24 cellular contexts compared by ENCODE assay signal in genomic region chr1:165501975-165502358, GRCh38. TPM values are rescaled to one million over a fixed set of nuclear protein-coding genes. Genes with fewer than 3 reads are reported as not detected.
DNase-seq lines count a peak whose midpoint lies in the region; ATAC-seq and TF ChIP-seq lines count a peak whose summit lies in the region.
"Had no signal": no experiment of that assay in that cellular context is flagged by ENCODE, and none has a peak within 500 bp of the region (broad histone marks: within the 10 kb centered on the region; RNA-seq: fewer than 3 reads in every experiment).

No MANE protein-coding gene starts in this region.

- intact Hi-C loops in left ventricle myocardium superior (cut with micrococcal nuclease) (no loop called here), CD14-positive monocyte (cut with micrococcal nuclease) (no loop called here)

- no peak overlapping the region for H3K4me3 Mint-ChIP-seq in CD14-positive monocyte
- H3K4me3 Mint-ChIP-seq: CD4-positive, alpha-beta T cell had no signal

- no peaks in the 10 kb centered on the region for H3K4me1 Mint-ChIP-seq in CD14-positive monocyte

- DNase-seq in Daoy (ENCODE audit: low read depth) (peak; percentile 61), ELR (ENCODE audit: low read depth) (peak; percentile 17), RPMI7951 (ENCODE audit: low read depth) (peak; percentile 28), left ventricle myocardium superior (no peak), occipital lobe (lab: John Stamatoyannopoulos, UW) (no peak), GF-D8 (lab: John Stamatoyannopoulos, UW) (no peak), CD14-positive monocyte (ENCODE audit: low spot score) (no peak)
- DNase-seq in activated CD8-positive, alpha-beta memory T cell treated with anti-CD3 and anti-CD28 coated beads for 24 hours, result no peak
- DNase-seq: CD4-positive, alpha-beta T cell; DMS53; H7; Kasumi-1; MM.1S; NCI-H1048; NCI-H1417; NCI-H1694; NCI-H2029 treated with DMSO at 0.1 percent for 48 hours; NCI-H446 treated with DMSO at 0.1 percent for 48 hours; NCI-H526 treated with DMSO at 0.1 percent for 48 hours; SIG-M5; SK-N-SH; SW 1271 had no signal

- peaks cover 3 to 5% (median 5%) of the 10 kb centered on the region in 3 donors for H3K27me3 Mint-ChIP-seq in CD14-positive monocyte (ENCODE audit: low read depth in 3 of 3)

- H3K36me3 Mint-ChIP-seq in CD14-positive monocyte, result no peaks in the 10 kb centered on the region

- no peak overlapping the region for H3K27ac Mint-ChIP-seq in CD14-positive monocyte
- H3K27ac Mint-ChIP-seq: CD4-positive, alpha-beta T cell had no signal

- no peak for TF ChIP-seq CTCF in CD14-positive monocyte (IDR thresholded peaks at IDR 0.05)

- H3K9me3 Mint-ChIP-seq in CD14-positive monocyte, result peaks cover 0 to 2% (median 0%) of the 10 kb centered on the region in 7 donors
- H3K9me3 Mint-ChIP-seq: CD4-positive, alpha-beta T cell had no signal

- ATAC-seq in left ventricle myocardium superior, result peak; percentile 72
- ATAC-seq: K562 had no signal

RNA-seq across cellular contexts. Expression of gene LRRC52, which starts 41.8 kb away (rescaled TPM):
- not detected in 2 replicates for total RNA-seq in Daoy (2014; rRNA removed; shearing (Covaris generic))
- not detected in 2 replicates for total RNA-seq in RPMI7951 (2014; rRNA removed; shearing (Covaris generic))
- not detected for total RNA-seq in left ventricle myocardium superior
- not detected for total RNA-seq in occipital lobe
- polyA plus RNA-seq in CD14-positive monocyte, result not detected
- total RNA-seq: CD4-positive, alpha-beta T cell; H7; K562 had no signal
- polyA plus RNA-seq: AG04450, K562, SK-N-SH had no signal

RNA-seq across cellular contexts. Expression of gene RXRG, which starts 57.0 kb away (rescaled TPM):
- 0.17 and 1.7 TPM in 2 replicates for total RNA-seq in Daoy (2014; rRNA removed; shearing (Covaris generic))
- 0.39 and 0.96 TPM in 2 replicates for total RNA-seq in RPMI7951 (2014; rRNA removed; shearing (Covaris generic))
- total RNA-seq in left ventricle myocardium superior (2.2 TPM), occipital lobe (0.31 TPM)
- polyA plus RNA-seq in CD14-positive monocyte, result not detected
- total RNA-seq: CD4-positive, alpha-beta T cell; K562 had no signal
- polyA plus RNA-seq: AG04450, K562, SK-N-SH had no signal

Comparison
In these comparisons a context has a peak if more than half of its experiments do, and no peak if none do; other contexts are left out.
1. DNase-seq: peak in Daoy (single experiment), ELR (single experiment) and RPMI7951 (single experiment); none in left ventricle myocardium superior (single experiment), occipital lobe (single experiment), GF-D8 (single experiment), CD14-positive monocyte (single experiment) and activated CD8-positive, alpha-beta memory T cell treated with anti-CD3 and anti-CD28 coated beads for 24 hours (single experiment).